Comparison of ENCODE assay signal across 15 cellular contexts in the genomic region with DNA sequence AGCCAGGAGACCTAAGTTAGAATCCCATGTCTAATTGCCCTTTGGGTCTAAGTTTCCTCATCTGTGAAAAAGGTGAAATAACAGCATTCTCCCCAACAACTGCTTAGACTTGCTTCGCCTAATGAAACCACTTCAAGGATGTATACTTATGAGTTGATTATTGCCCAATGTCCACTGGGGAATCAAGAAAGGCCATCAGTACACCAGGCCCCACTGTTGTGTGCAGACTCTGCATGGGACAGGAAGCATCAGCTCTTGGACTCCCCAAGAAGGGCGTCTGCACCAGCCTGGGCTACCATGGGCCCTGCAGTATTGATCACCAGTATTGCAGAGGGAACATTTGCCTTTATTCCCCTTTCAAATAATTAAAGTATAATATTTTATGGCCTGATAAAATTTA.
"Had no signal": no experiment of that assay in that cellular context is flagged by ENCODE, and none has a peak within 500 bp of the region (broad histone marks: within the 10 kb centered on the region; RNA-seq: fewer than 3 reads in every experiment).

No MANE protein-coding gene starts in this region.

- DNase-seq: dermis blood vessel endothelial cell; endodermal cell; foreskin keratinocyte; left colon; mucosa of descending colon; naive thymus-derived CD8-positive, alpha-beta T cell; posterior cingulate gyrus; stimulated activated CD4-positive, alpha-beta T cell treated with anti-CD3 and anti-CD28 coated beads, Interleukin-2, amount 100 ng/mL, for 24 hours; stimulated activated CD4-positive, alpha-beta T cell treated with anti-CD3 and anti-CD28 coated beads, Interleukin-4, amount 100 ng/mL, for 4 hours; stimulated activated naive B cell treated with anti-CD40 and anti-IgM and Interleukin-4, amounts not matched to agents 10 μg/mL and 1 μg/mL and 100 μg/mL, for 72 hours; stimulated activated naive CD8-positive, alpha-beta T cell treated with anti-CD3 and anti-CD28 coated beads, Interleukin-15, amount 100 ng/mL, for 72 hours; substantia nigra had no signal

- ATAC-seq: foreskin keratinocyte; left colon; mucosa of descending colon; naive thymus-derived CD8-positive, alpha-beta T cell; sciatic nerve; stimulated activated naive B cell treated with anti-CD40 and anti-IgM and Interleukin-4, amounts not matched to agents 10 μg/mL and 1 μg/mL and 100 μg/mL, for 72 hours; stimulated activated naive CD8-positive, alpha-beta T cell treated with anti-CD3 and anti-CD28 coated beads, Interleukin-15, amount 100 ng/mL, for 72 hours had no signal

- H3K4me1 ChIP-seq: vagina had no signal

- H3K27ac ChIP-seq: foreskin keratinocyte, hepatocyte, vagina had no signal

- H3K9me3 ChIP-seq: mucosa of descending colon, vagina had no signal

- H3K27me3 ChIP-seq: foreskin keratinocyte, vagina had no signal

- H3K4me3 ChIP-seq: hepatocyte, mucosa of descending colon, vagina had no signal

- H3K36me3 ChIP-seq: vagina had no signal

- H3K4me2 ChIP-seq: hepatocyte had no signal
